In the genomic region with DNA sequence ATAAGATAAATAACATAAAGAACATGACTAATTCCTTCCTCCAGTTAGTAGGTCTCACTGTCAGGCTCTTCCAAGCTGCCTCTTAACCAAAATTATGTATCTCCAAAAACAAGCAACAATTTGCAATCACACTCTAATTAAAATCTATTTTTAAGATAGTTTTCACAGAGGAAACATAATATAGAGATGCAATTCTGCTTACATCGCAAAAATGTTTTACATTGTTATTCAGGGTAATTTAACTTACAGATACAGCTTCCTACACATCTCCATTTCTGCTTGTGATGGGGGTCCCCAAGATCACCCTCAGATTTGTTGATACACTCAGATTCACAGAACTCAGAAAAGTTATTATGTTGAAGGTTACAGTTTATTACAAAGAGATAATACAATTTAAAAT, we compare ENCODE assay signal across 2 cellular contexts.
TF ChIP-seq lines count a peak whose summit lies in the region.

No MANE protein-coding gene starts in this region.

TF ChIP-seq in HepG2, 621 proteins besides CTCF, POLR2A, EP300 and RAD21 (continued from another document):
- TF ChIP-seq, protein P1, sequence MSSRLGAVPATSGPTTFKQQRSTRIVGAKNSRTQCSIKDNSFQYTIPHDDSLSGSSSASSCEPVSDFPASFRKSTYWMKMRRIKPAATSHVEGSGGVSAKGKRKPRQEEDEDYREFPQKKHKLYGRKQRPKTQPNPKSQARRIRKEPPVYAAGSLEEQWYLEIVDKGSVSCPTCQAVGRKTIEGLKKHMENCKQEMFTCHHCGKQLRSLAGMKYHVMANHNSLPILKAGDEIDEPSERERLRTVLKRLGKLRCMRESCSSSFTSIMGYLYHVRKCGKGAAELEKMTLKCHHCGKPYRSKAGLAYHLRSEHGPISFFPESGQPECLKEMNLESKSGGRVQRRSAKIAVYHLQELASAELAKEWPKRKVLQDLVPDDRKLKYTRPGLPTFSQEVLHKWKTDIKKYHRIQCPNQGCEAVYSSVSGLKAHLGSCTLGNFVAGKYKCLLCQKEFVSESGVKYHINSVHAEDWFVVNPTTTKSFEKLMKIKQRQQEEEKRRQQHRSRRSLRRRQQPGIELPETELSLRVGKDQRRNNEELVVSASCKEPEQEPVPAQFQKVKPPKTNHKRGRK (CRISPR knock-in tag; IDR thresholded peaks at IDR 0.05), result no peak
- TF ChIP-seq SRSF4 (IDR thresholded peaks at IDR 0.05; ENCODE audit: low read depth, low read length, poor library complexity, severe bottlenecking) (no peak), ZNF143 (CRISPR knock-in tag; IDR thresholded peaks at IDR 0.05) (no peak), MAFF (IDR thresholded peaks at IDR 0.05; ENCODE audit: low read depth, low read length) (peak; percentile 24; the same call in 1 of the 2 replicates), IKZF4 (CRISPR knock-in tag; IDR thresholded peaks at IDR 0.05; ENCODE audit: borderline replicate concordance, low read depth, not compliant biosample characterization) (no peak)

TF ChIP-seq in IMR-90, 13 proteins besides CTCF, POLR2A, EP300 and RAD21:
- TF ChIP-seq MAFK (IDR thresholded peaks at IDR 0.05; ENCODE audit: low read depth, low read length) (peak; percentile 51; the same call in 1 of the 2 replicates), RCOR1 (IDR thresholded peaks at IDR 0.05; ENCODE audit: insufficient replicate concordance, low read length) (no peak), NFE2L2 (IDR thresholded peaks at IDR 0.05; ENCODE audit: low read depth, low read length) (no peak)
